8 cellular contexts compared by ENCODE assay signal in the genomic region with DNA sequence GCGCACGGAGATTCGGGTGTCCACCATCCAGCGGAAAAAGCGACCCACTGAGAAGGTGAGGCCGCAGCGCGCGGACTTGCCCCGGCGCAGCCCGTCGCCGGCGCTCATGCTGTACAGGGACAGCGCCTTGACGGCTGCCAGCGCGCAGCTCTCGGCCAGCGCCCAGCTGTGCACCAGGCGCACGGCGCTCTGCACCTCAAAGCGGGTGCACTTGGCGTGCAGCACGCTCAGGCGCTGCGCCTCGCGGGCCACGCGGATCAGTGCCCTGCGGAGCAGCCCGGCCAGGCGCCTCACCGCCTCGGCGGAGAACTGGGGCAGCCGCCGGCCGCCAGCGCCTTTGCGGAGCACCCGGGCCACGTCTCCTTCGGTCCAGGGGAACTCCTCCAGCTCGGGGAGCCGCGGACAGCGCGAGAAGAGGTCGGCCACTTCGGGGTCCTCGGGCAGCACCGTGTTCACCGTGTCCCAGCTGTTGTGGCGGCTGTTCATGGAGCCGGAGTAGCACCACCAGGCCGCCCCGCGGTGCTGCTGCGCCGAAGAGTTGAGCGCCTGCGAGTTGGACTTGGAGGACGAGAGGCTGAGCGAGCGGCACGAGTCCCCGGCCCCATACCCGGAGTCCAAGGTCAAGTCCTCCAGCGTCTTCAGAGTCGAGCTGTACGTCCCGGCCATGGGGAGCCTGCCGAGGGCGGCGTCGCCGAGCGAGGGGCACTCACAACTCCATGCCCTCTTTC. TPM values are rescaled to one million over a fixed set of nuclear protein-coding genes. Genes with fewer than 3 reads are reported as not detected.
DNase-seq lines count a peak whose midpoint lies in the region; ATAC-seq lines count a peak whose summit lies in the region.

No MANE protein-coding gene starts in this region.

- H3K36me3 ChIP-seq in endocrine pancreas (ENCODE audit: control insufficient read depth, insufficient read depth, low read length), result no peaks in the 10 kb centered on the region
- no peaks in the 10 kb centered on the region for H3K36me3 ChIP-seq in mesodermal cell (ENCODE audit: control insufficient read depth, insufficient read depth, low read length)

- 0% methylated on average over 64 to 69 of the region's 82 CpGs for WGBS in mesodermal cell (ENCODE audit: insufficient coverage in 2 of 2), 2 experiments

- no peak overlapping the region for H3K4me3 ChIP-seq in endocrine pancreas (ENCODE audit: control insufficient read depth, insufficient read depth, low read length)
- peak overlapping the region; percentile 57 for H3K4me3 ChIP-seq in mesodermal cell (ENCODE audit: extremely low read depth, insufficient read depth, low read length, poor library complexity, severe bottlenecking)

- DNase-seq in COLO668 (lab: John Stamatoyannopoulos, UW; ENCODE audit: unreplicated experiment) (peak; percentile 78), NCI-H146 treated with DMSO at 0.1 percent for 48 hours (lab: John Stamatoyannopoulos, UW; ENCODE audit: unreplicated experiment) (peak; percentile 48), NCI-H226 (no peak)
- DNase-seq in activated CD8-positive, alpha-beta memory T cell treated with anti-CD3 and anti-CD28 coated beads for 48 hours (ENCODE audit: low read depth in 2 of 3, low spot score in 2 of 3), result peak in 2 of 3 experiments; percentile 12 to 14
- DNase-seq in stimulated activated CD8-positive, alpha-beta memory T cell treated with anti-CD3 and anti-CD28 coated beads, Interleukin-15, amount 100 ng/mL, for 24 hours (ENCODE audit: low read depth), result peak; percentile 13

- peak overlapping the region; percentile 22 for H3K9ac ChIP-seq in endocrine pancreas (ENCODE audit: control insufficient read depth, insufficient read depth, low read length)

- H3K27ac ChIP-seq in mesodermal cell (ENCODE audit: low read depth, low read length, severe bottlenecking), result no peak overlapping the region

- H3K4me1 ChIP-seq in endocrine pancreas (ENCODE audit: control insufficient read depth, insufficient read depth, low read length), result no peaks in the 10 kb centered on the region
- H3K4me1 ChIP-seq in mesodermal cell (ENCODE audit: control insufficient read depth, insufficient read depth, low read length, poor library complexity, severe bottlenecking), result peaks cover 12% of the 10 kb centered on the region

- peak; percentile 17 for ATAC-seq in GM21529 (IDR thresholded peaks at IDR 0.05; ENCODE audit: unreplicated experiment)

- peaks cover 10% of the 10 kb centered on the region for H3K27me3 ChIP-seq in endocrine pancreas (ENCODE audit: control insufficient read depth, insufficient read depth, low read length)

- H3K9me3 ChIP-seq in endocrine pancreas (ENCODE audit: control insufficient read depth, low read length), result no peaks in the 10 kb centered on the region
- H3K9me3 ChIP-seq in mesodermal cell (ENCODE audit: control insufficient read depth, low read length), result no peaks in the 10 kb centered on the region

RNA-seq across cellular contexts. Expression of a gene that starts 0.7 kb away (rescaled TPM):
- 13.0 TPM for polyA plus RNA-seq in mesodermal cell (2013, experiment 1 of 2)
- 9.6 TPM for polyA plus RNA-seq in mesodermal cell (2013, experiment 2 of 2)
